Comparison of ENCODE assay signal across 13 cellular contexts in the genomic region with DNA sequence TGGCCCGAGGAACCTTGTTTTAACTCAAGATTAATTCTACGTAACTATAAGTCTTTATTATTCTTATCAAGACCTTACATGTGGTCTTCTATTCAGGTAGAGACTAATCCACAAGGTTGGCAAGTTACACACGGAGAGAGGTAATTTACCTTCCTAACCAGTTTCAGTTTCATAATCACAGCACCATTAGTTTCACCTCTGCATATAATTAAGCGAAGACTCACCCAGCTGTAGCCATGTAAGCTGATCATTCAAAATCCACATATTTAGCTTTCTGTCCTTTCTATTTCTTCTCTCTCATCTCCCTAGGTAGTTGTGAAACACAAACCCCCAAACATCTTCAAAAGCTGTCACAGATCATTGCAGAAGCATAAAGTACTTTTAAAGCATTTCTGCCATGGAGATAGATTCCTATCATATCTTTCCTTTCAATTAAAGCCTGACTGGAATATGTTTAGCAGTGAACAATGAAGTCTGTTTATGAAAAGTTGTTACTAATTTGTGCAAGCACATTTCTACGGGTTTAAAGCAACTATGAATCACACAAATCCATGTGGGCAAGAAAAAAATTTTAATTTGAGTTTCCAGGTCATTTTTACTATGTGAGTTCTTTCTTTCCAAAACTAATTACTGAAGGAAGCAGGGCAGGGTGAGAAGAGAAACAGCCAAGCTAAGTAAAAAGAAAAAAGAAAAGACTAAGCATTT.
DNase-seq lines count a peak whose midpoint lies in the region; ATAC-seq, FAIRE-seq and TF ChIP-seq lines count a peak whose summit lies in the region.
"Had no signal": no experiment of that assay in that cellular context is flagged by ENCODE, and none has a peak within 500 bp of the region (broad histone marks: within the 10 kb centered on the region; RNA-seq: fewer than 3 reads in every experiment).

No MANE protein-coding gene starts in this region.

- peak; percentile 99 for ATAC-seq in GM18861 (IDR thresholded peaks at IDR 0.05; ENCODE audit: unreplicated experiment)
- ATAC-seq in HG03159 (IDR thresholded peaks at IDR 0.05; ENCODE audit: unreplicated experiment) = peak; percentile 89
- ATAC-seq in GM19455 (IDR thresholded peaks at IDR 0.05; ENCODE audit: unreplicated experiment) = no peak
- ATAC-seq: stimulated activated effector memory CD8-positive, alpha-beta T cell treated with anti-CD3 and anti-CD28 coated beads, Interleukin-12 subunit alpha, Interleukin-12 subunit beta, amount 100 ng/mL, for 72 hours had no signal

- no peaks in the 10 kb centered on the region for H4K20me1 ChIP-seq in mammary epithelial cell (ENCODE audit: insufficient read depth, low read length)

- no peaks in the 10 kb centered on the region for H3K4me1 ChIP-seq in mammary epithelial cell (ENCODE audit: insufficient read depth, low read length)
- no peaks in the 10 kb centered on the region for H3K4me1 ChIP-seq in parathyroid adenoma

- FAIRE-seq in D721Med (lab: Jason Lieb, UNC) = no peak

- H3K4me2 ChIP-seq in mammary epithelial cell (ENCODE audit: insufficient read depth, low read depth, low read length) (peak overlapping the region; percentile 7), parathyroid adenoma (ENCODE audit: low read length) (peak overlapping the region; percentile 42)

- DNase-seq in mammary epithelial cell (peak; percentile 12), T1000 (lab: John Stamatoyannopoulos, UW) (no peak), D721Med (ENCODE audit: insufficient read length, low spot score) (no peak), cerebellar cortex (ENCODE audit: low spot score) (no peak)
- DNase-seq: activated CD4-positive, alpha-beta T cell treated with anti-CD3 and anti-CD28 coated beads for 4 hours; naive B cell; NCI-H510A had no signal

- 37% methylated on average over 5 of the region's 5 CpGs for WGBS in mammary epithelial cell (ENCODE audit: low coverage, missing lambda C conversion rate)

- H3K79me2 ChIP-seq in mammary epithelial cell (ENCODE audit: insufficient read depth, low read length) (no peaks in the 10 kb centered on the region), parathyroid adenoma (no peaks in the 10 kb centered on the region)

- H3K36me3 ChIP-seq in mammary epithelial cell (ENCODE audit: insufficient read depth, low read length) = no peaks in the 10 kb centered on the region
- H3K36me3 ChIP-seq in parathyroid adenoma (ENCODE audit: control insufficient read depth, insufficient read depth, low read length) = no peaks in the 10 kb centered on the region

- intact Hi-C loops in mammary epithelial cell (cut with micrococcal nuclease) = no loop called here

- dilution Hi-C loops in mammary epithelial cell (cut with HindIII; ENCODE audit: low sequenced_read_pairs) = no loop called here

- no peak overlapping the region for H3K9ac ChIP-seq in mammary epithelial cell (ENCODE audit: insufficient read depth, low read length)
- no peak overlapping the region for H3K9ac ChIP-seq in parathyroid adenoma

- H3K27ac ChIP-seq in mammary epithelial cell (ENCODE audit: insufficient read depth, low read depth, low read length) (no peak overlapping the region), parathyroid adenoma (peak overlapping the region; percentile 33)
- H3K27ac ChIP-seq: C4-2B had no signal

- H3K4me3 ChIP-seq in mammary epithelial cell (replicated peaks in 1 of 3; ENCODE audit: insufficient read depth in 1 of 3, low read depth in 2 of 3, low read length in 3 of 3) (no peak overlapping the region), parathyroid adenoma (ENCODE audit: low read depth, low read length) (no peak overlapping the region)

- H3K27me3 ChIP-seq in mammary epithelial cell (ENCODE audit: insufficient read depth, low read length) = no peaks in the 10 kb centered on the region
- H3K27me3 ChIP-seq in parathyroid adenoma (ENCODE audit: control insufficient read depth, insufficient read depth, low read length) = no peaks in the 10 kb centered on the region

- in situ Hi-C loops in mammary epithelial cell (cut with MboI; ENCODE audit: low sequenced_read_pairs in 2 of 2) = no loop called here

- CTCF ChIA-PET in mammary epithelial cell (lab: Charles Lee; ENCODE audit: low non-redundant PET) = no interaction called here

- no peak for TF ChIP-seq CTCF in mammary epithelial cell (conservative IDR thresholded peaks at IDR 0.05 in 1 of 2, IDR thresholded peaks at IDR 0.05 in 1 of 2; ENCODE audit: extremely low read depth in 1 of 2, insufficient read depth in 1 of 2, low read depth in 1 of 2, low read length in 2 of 2)
- TF ChIP-seq CTCF in parathyroid adenoma (IDR thresholded peaks at IDR 0.05) = no peak
- no peak for TF ChIP-seq CTCF in D721Med (IDR thresholded peaks at IDR 0.05; ENCODE audit: insufficient read depth, missing control alignments)

- H2AFZ ChIP-seq in mammary epithelial cell (ENCODE audit: low read depth, low read length) = peak overlapping the region; percentile 58
- H2AFZ ChIP-seq in parathyroid adenoma = peak overlapping the region; percentile 6

- H3K9me3 ChIP-seq in mammary epithelial cell (replicated peaks; ENCODE audit: insufficient read depth, low read length) (peaks cover 4% of the 10 kb centered on the region), parathyroid adenoma (ENCODE audit: control insufficient read depth, low read length) (no peaks in the 10 kb centered on the region)

- BruUV-seq in mammary epithelial cell (replicated peaks; lab: Mats Ljungman, UMichigan) = no TSS peak
